Comparison of ENCODE assay signal across 9 cellular contexts in the genomic region with DNA sequence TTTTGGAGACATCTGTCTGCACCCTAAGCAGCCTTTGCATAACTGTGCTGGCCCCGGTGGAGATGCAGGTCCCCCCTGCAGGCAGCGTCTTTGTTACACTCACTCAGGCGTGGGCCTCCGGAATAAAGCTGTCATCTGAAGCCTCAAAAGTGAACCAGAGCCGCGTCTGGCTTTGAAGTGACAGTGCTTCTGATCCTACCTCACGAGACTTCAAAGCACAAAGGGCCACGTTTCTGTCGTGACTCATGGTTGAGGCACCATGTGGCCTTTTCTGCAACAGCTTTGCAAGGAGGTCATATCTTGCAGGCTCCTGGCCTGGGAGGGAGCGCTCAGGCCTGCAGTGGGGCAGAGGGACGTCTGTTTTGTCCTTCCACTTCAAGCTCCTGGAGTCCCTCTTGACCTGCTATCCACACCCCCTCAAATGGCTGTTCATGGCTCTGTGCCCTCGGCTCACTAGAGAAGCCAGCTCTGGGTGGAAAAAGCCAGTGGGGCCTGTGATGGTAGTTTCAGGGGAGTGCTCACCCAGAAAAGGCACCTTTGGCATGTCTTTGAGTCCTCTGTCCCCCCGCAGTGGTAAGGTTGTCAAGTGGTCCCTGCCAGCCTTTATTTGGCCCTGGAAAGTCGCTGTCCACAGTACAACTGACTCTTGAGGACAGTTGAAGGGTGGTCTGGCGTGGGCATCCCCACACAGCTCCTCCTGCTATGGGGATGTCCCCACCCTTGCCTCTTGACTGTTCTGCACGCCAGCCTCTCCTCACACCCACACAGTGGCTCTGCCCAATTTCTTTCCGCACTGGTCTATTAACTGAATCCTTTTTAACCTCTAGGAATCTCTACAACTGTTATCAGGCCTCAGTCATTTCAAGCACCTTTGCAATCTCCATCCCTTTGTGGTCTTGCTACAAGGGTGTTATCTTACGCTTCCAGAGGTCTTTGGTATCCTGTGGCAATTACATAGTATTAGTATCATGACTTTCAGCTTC. TPM values are rescaled to one million over a fixed set of nuclear protein-coding genes. Genes with fewer than 3 reads are reported as not detected.
A peak's percentile ranks its signal among the peaks of the same experiment; 100 is the strongest.
DNase-seq lines count a peak whose midpoint lies in the region; ATAC-seq and TF ChIP-seq lines count a peak whose summit lies in the region.
"Had no signal": no experiment of that assay in that cellular context is flagged by ENCODE, and none has a peak within 500 bp of the region (broad histone marks: within the 10 kb centered on the region; RNA-seq: fewer than 3 reads in every experiment).

No MANE protein-coding gene starts in this region.

- H3K4me1 ChIP-seq in CD4-positive, alpha-beta memory T cell (ENCODE audit: insufficient read depth, low read length) = peaks cover 17% of the 10 kb centered on the region

- peak overlapping the region in 3 of 8 donors; percentile 22 to 41 (median 23) for H3K4me3 Mint-ChIP-seq in CD4-positive, alpha-beta memory T cell
- H3K4me3 Mint-ChIP-seq in WTC11 = no peak overlapping the region

- DNase-seq in CD4-positive, alpha-beta memory T cell = peak; percentile 57 to 85 (median 64)
- DNase-seq in WTC11 (ENCODE audit: low spot score) (no peak), amniotic epithelial cell (ENCODE audit: low read depth) (peak; percentile 8), NCI-H82 (lab: John Stamatoyannopoulos, UW) (no peak), HuH-7.5 (ENCODE audit: low spot score) (no peak), NCI-H2227 (lab: John Stamatoyannopoulos, UW; ENCODE audit: unreplicated experiment) (no peak)
- DNase-seq in stimulated activated CD4-positive, alpha-beta T cell treated with anti-CD3 and anti-CD28 coated beads, Interleukin-12 subunit alpha, Interleukin-12 subunit beta, amount 100 ng/mL, for 4 hours = peak; percentile 81

- CTCF ChIA-PET in CD4-positive, alpha-beta memory T cell (lab: Charles Lee; ENCODE audit: partially characterized antibody) = interaction anchor here (0.8 to 13.7 kb wide), 4 partner anchors 19 to 81 kb away, joined by 3 to 256 read pairs (median 6); no protein-coding TSS in a partner anchor
- CTCF ChIA-PET in WTC11 (lab: Charles Lee) = interaction anchor here (0.7 to 4.8 kb wide), 7 partner anchors 18 to 147 kb away, joined by 3 to 25 read pairs (median 4); no protein-coding TSS in a partner anchor

- H3K4me1 Mint-ChIP-seq in CD4-positive, alpha-beta memory T cell = peaks cover 14 to 34% (median 23%) of the 10 kb centered on the region in 4 donors
- peaks cover 54% of the 10 kb centered on the region for H3K4me1 Mint-ChIP-seq in WTC11

- no peak overlapping the region for H3K4me3 ChIP-seq in CD4-positive, alpha-beta memory T cell (ENCODE audit: low read length in 2 of 2)

- no peak overlapping the region for H3K27ac ChIP-seq in CD4-positive, alpha-beta memory T cell (ENCODE audit: low read depth, low read length)

- H3K27ac Mint-ChIP-seq in CD4-positive, alpha-beta memory T cell = peak overlapping the region in 6 of 7 donors; percentile 25 to 66 (median 40)
- H3K27ac Mint-ChIP-seq in WTC11 = no peak overlapping the region

- peaks cover 0 to 2% of the 10 kb centered on the region in 2 donors for H3K27me3 Mint-ChIP-seq in CD4-positive, alpha-beta memory T cell
- H3K27me3 Mint-ChIP-seq in WTC11 (ENCODE audit: low read depth) = peaks cover 30% of the 10 kb centered on the region

- ATAC-seq in WTC11 (no peak; the same call in 1 of the 2 replicates), GM21786 (IDR thresholded peaks at IDR 0.05; ENCODE audit: unreplicated experiment) (no peak)

- H3K36me3 ChIP-seq in CD4-positive, alpha-beta memory T cell (ENCODE audit: insufficient read depth, low read length) = no peaks in the 10 kb centered on the region

- H3K27me3 ChIP-seq in CD4-positive, alpha-beta memory T cell (ENCODE audit: insufficient read depth, low read length) = no peaks in the 10 kb centered on the region

- no peaks in the 10 kb centered on the region for H3K9me3 ChIP-seq in CD4-positive, alpha-beta memory T cell (ENCODE audit: control insufficient read depth in 1 of 2, low read length in 2 of 2)

- POLR2A ChIA-PET in CD4-positive, alpha-beta memory T cell (lab: Charles Lee; ENCODE audit: partially characterized antibody) = interaction anchor here (2.7 to 3.9 kb wide), 2 partner anchors 18 to 81 kb away, joined by 8 to 12 read pairs; partner anchors contain the start of gene GPR55
- POLR2A ChIA-PET in WTC11 (lab: Charles Lee) = no interaction called here

- intact Hi-C loops in CD4-positive, alpha-beta memory T cell (cut with micrococcal nuclease) = loop anchor here (1.0 to 10.0 kb wide), 3 partner anchors 19 to 149 kb away; partner anchors contain the start of gene PSMD1

- H3K36me3 Mint-ChIP-seq in CD4-positive, alpha-beta memory T cell = peaks cover 8 to 11% of the 10 kb centered on the region in 2 donors
- no peaks in the 10 kb centered on the region for H3K36me3 Mint-ChIP-seq in WTC11

- no peaks in the 10 kb centered on the region for H3K9me3 Mint-ChIP-seq in CD4-positive, alpha-beta memory T cell
- H3K9me3 Mint-ChIP-seq in WTC11 = peaks cover 12% of the 10 kb centered on the region; the same call in 1 of the 2 replicates

- TF ChIP-seq CTCF in WTC11 (IDR thresholded peaks at IDR 0.05) = no peak

TF ChIP-seq in WTC11, 78 proteins besides CTCF, POLR2A, EP300 and RAD21 (continues in another document):
- TF ChIP-seq AR (CRISPR knock-in tag; IDR thresholded peaks at IDR 0.05) (no peak), HMGXB4 (CRISPR knock-in tag; IDR thresholded peaks at IDR 0.05) (no peak), ZNF671 (CRISPR knock-in tag; IDR thresholded peaks at IDR 0.05) (no peak), SMAD3 (CRISPR knock-in tag; IDR thresholded peaks at IDR 0.05; ENCODE audit: borderline replicate concordance) (no peak), CREB1 (CRISPR knock-in tag; IDR thresholded peaks at IDR 0.05) (no peak), ZNF263 (CRISPR knock-in tag; IDR thresholded peaks at IDR 0.05; ENCODE audit: low read depth) (no peak), NFYB (CRISPR knock-in tag; conservative IDR thresholded peaks at IDR 0.05; ENCODE audit: low read depth) (no peak), NR3C1 (CRISPR knock-in tag; conservative IDR thresholded peaks at IDR 0.05; ENCODE audit: low read depth) (no peak)
- TF ChIP-seq, protein P1, sequence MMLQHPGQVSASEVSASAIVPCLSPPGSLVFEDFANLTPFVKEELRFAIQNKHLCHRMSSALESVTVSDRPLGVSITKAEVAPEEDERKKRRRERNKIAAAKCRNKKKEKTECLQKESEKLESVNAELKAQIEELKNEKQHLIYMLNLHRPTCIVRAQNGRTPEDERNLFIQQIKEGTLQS (CRISPR knock-in tag; conservative IDR thresholded peaks at IDR 0.05) = no peak
- TF ChIP-seq, protein P2, sequence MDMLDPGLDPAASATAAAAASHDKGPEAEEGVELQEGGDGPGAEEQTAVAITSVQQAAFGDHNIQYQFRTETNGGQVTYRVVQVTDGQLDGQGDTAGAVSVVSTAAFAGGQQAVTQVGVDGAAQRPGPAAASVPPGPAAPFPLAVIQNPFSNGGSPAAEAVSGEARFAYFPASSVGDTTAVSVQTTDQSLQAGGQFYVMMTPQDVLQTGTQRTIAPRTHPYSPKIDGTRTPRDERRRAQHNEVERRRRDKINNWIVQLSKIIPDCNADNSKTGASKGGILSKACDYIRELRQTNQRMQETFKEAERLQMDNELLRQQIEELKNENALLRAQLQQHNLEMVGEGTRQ (CRISPR knock-in tag; IDR thresholded peaks at IDR 0.05) = 0 out of 2 replicates have a peak, but pooled peaks have one; percentile 9
- TF ChIP-seq, protein P3, sequence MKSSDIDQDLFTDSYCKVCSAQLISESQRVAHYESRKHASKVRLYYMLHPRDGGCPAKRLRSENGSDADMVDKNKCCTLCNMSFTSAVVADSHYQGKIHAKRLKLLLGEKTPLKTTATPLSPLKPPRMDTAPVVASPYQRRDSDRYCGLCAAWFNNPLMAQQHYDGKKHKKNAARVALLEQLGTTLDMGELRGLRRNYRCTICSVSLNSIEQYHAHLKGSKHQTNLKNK (CRISPR knock-in tag; IDR thresholded peaks at IDR 0.05) = no peak

RNA-seq across cellular contexts. Expression of gene GPR55, which starts 19.3 kb away (rescaled TPM):
- total RNA-seq in CD4-positive, alpha-beta memory T cell = 1 to 10 TPM; 8.1 to 8.3 TPM
- polyA plus RNA-seq in CD4-positive, alpha-beta memory T cell = 1 to 10 TPM in 1 of 2 donors, not detected in 1; 2.4 TPM
- not detected in 3 replicates for total RNA-seq in WTC11 (2021)
- total RNA-seq: bronchial epithelial cell had no signal

RNA-seq across cellular contexts. Expression of gene ITM2C, which starts 41.0 kb away (rescaled TPM):
- 10 to 100 TPM; 24.1 to 24.3 TPM for total RNA-seq in CD4-positive, alpha-beta memory T cell
- 10 to 100 TPM; 32.5 to 40.8 TPM for polyA plus RNA-seq in CD4-positive, alpha-beta memory T cell
- total RNA-seq in WTC11 (2021) = 316 to 347 TPM (median 338 TPM) in 3 replicates

Comparison
In these comparisons a context has a peak if more than half of its experiments do, and no peak if none do; other contexts are left out.
1. DNase-seq: peak in CD4-positive, alpha-beta memory T cell (5 of 5), amniotic epithelial cell (single experiment) and stimulated activated CD4-positive, alpha-beta T cell treated with anti-CD3 and anti-CD28 coated beads, Interleukin-12 subunit alpha, Interleukin-12 subunit beta, amount 100 ng/mL, for 4 hours (single experiment); none in WTC11 (single experiment), NCI-H82 (single experiment), HuH-7.5 (single experiment) and NCI-H2227 (single experiment).
2. RNA of gene ITM2C, which starts 41.0 kb away (total RNA-seq): 316 to 347 TPM in WTC11; 24.1 to 24.3 TPM in CD4-positive, alpha-beta memory T cell; every median in the first group is over 10 times any median in the second.